Comparison of ENCODE assay signal across 11 cellular contexts in the genomic region with DNA sequence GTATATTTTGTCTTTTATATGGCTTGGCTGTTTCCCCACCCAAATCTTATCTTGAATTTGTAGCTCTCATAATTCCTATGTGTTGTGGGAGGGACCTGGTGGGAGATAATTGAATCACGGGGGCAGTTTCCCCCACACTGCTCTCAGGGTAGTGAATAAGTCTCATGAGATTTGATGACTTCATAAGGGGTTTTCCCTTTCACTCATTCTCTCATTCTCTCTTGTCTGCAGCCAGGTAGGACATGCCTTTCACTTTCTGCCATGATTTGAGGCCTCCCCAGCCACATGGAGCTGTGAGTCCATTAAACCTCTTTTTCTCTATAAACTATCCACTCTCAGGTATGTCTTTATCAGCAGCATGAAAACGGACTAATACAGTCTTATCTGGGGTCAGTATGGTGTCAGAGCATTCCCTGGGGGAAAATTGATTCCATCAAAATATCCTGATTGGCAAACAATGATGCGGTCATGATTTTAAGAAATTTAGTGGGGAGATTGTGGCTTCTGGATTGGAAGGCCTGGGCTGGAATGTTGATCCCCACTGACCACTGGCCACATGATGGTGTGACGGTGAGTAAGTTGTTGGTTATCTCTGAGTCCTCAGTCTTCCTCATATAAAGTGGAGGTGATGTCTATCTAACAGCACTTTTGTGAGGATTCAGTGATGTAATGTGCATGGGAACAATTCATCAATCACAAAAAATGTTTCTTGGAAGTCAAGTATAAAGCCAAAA. TPM values are rescaled to one million over a fixed set of nuclear protein-coding genes. Genes with fewer than 3 reads are reported as not detected.
DNase-seq lines count a peak whose midpoint lies in the region; ATAC-seq, FAIRE-seq and TF ChIP-seq lines count a peak whose summit lies in the region.
"Had no signal": no experiment of that assay in that cellular context is flagged by ENCODE, and none has a peak within 500 bp of the region (broad histone marks: within the 10 kb centered on the region; RNA-seq: fewer than 3 reads in every experiment).

No MANE protein-coding gene starts in this region.

- RAD21 ChIA-PET in GM12878 (lab: Charles Lee; ENCODE audit: unreplicated experiment): interaction anchor here (1.3 to 4.6 kb wide), 7 partner anchors 13 to 303 kb away, joined by 3 to 40 read pairs (median 7); a partner anchor contains a TSS

- no peak overlapping the region for H3K4me3 ChIP-seq in BLaER1
- H3K4me3 ChIP-seq in GM12878: no peak overlapping the region
- H3K4me3 ChIP-seq in right cardiac atrium (ENCODE audit: low read length): no peak overlapping the region
- H3K4me3 ChIP-seq: ascending aorta had no signal

- SMC1A ChIA-PET in GM12878 (lab: Charles Lee; ENCODE audit: uncharacterized antibody, unreplicated experiment): interaction anchor here (0.8 to 3.1 kb wide), 7 partner anchors 9 to 126 kb away, joined by 3 to 28 read pairs (median 4); no protein-coding TSS in a partner anchor

- H3K4me1 ChIP-seq in BLaER1 (peaks cover 46% of the 10 kb centered on the region), GM12878 (ENCODE audit: control insufficient read depth, insufficient read depth, low read length) (peaks cover 8% of the 10 kb centered on the region; the same call in 1 of the 2 replicates), right cardiac atrium (ENCODE audit: control insufficient read depth, insufficient read depth, low read length) (peaks cover 5% of the 10 kb centered on the region)
- H3K4me1 ChIP-seq: ascending aorta had no signal

- TF ChIP-seq CTCF in GM12878 (IDR thresholded peaks at IDR 0.05 in 2 of 3, conservative IDR thresholded peaks at IDR 0.05 in 1 of 3; ENCODE audit: control insufficient read depth in 2 of 3, extremely low read depth in 1 of 3, insufficient read depth in 1 of 3, low read depth in 3 of 3, low read length in 3 of 3): no peak

- TF ChIP-seq RAD21 in GM12878 (IDR thresholded peaks at IDR 0.05; ENCODE audit: insufficient read depth, low read depth, low read length): no peak

- no peak overlapping the region for H3K27ac ChIP-seq in BLaER1
- no peak overlapping the region for H3K27ac ChIP-seq in GM12878 (ENCODE audit: control insufficient read depth, insufficient read depth)
- no peak overlapping the region for H3K27ac ChIP-seq in right cardiac atrium (ENCODE audit: low read length)
- H3K27ac ChIP-seq: ascending aorta had no signal

- ATAC-seq in GM19372 (IDR thresholded peaks at IDR 0.05; ENCODE audit: low read depth, unreplicated experiment) (peak; percentile 60), HG03280 (IDR thresholded peaks at IDR 0.05; ENCODE audit: unreplicated experiment) (peak; percentile 57), GM12878 (peak; percentile 89), right cardiac atrium (no peak)

- H3K9me3 ChIP-seq in BLaER1 (peaks cover 5% of the 10 kb centered on the region), GM12878 (replicated peaks; ENCODE audit: control insufficient read depth, insufficient read depth, low read length) (no peaks in the 10 kb centered on the region; the same call in 1 of the 3 replicates), right cardiac atrium (ENCODE audit: control insufficient read depth, low read length) (no peaks in the 10 kb centered on the region)
- H3K9me3 ChIP-seq: ascending aorta had no signal

- H3K79me2 ChIP-seq in GM12878 (ENCODE audit: control insufficient read depth, insufficient read depth, low read length): no peaks in the 10 kb centered on the region

- H2AFZ ChIP-seq in GM12878 (ENCODE audit: control insufficient read depth, low read depth, low read length): no peak overlapping the region; the same call in 1 of the 2 replicates

- in situ Hi-C loops in GM12878 (cut with MboI): no loop called here

- H3K27me3 ChIP-seq in BLaER1: no peaks in the 10 kb centered on the region
- H3K27me3 ChIP-seq in GM12878 (replicated peaks in 1 of 2; ENCODE audit: control insufficient read depth in 2 of 2, insufficient read depth in 2 of 2, low read length in 1 of 2): no peaks in the 10 kb centered on the region
- no peaks in the 10 kb centered on the region for H3K27me3 ChIP-seq in right cardiac atrium (ENCODE audit: control insufficient read depth, insufficient read depth)
- H3K27me3 ChIP-seq: ascending aorta had no signal

- TF ChIP-seq POLR2A in GM12878 (IDR thresholded peaks at IDR 0.05; ENCODE audit: low read depth, low read length): no peak

- H3K9ac ChIP-seq in BLaER1 (no peak overlapping the region), GM12878 (ENCODE audit: control insufficient read depth, insufficient read depth, low read length) (no peak overlapping the region)

- 49% methylated on average over 4 of the region's 4 CpGs for WGBS in GM12878 (ENCODE audit: insufficient coverage, insufficient replicate concordance, low lambda C conversion rate, missing lambda C conversion rate)
- WGBS in right cardiac atrium: 63% methylated on average over 4 of the region's 4 CpGs

- CTCF ChIA-PET in GM12878 (lab: Yijun Ruan, JAX): interaction anchor here (0.8 to 3.2 kb wide), 5 partner anchors 8 to 106 kb away, joined by 3 to 33 read pairs (median 4); a partner anchor contains a TSS

- H3K4me2 ChIP-seq in BLaER1 (peak overlapping the region; percentile 13; the same call in 1 of the 2 replicates), GM12878 (ENCODE audit: control insufficient read depth, insufficient read depth) (no peak overlapping the region)

- POLR2A ChIA-PET in GM12878 (lab: Charles Lee): interaction anchor here (1.0 to 1.5 kb wide), 3 partner anchors 22 to 27 kb away, joined by 3 to 4 read pairs (median 4); no protein-coding TSS in a partner anchor

- FAIRE-seq in GM12878 (lab: Jason Lieb, UNC): no peak

- H4K20me1 ChIP-seq in BLaER1 (no peaks in the 10 kb centered on the region), GM12878 (ENCODE audit: control insufficient read depth, insufficient read depth) (no peaks in the 10 kb centered on the region)

- TSS peak; percentile 82 for BruUV-seq in GM12878 (replicated peaks; lab: Mats Ljungman, UMichigan)

- DNase-seq in GM12878 (ENCODE audit: low read depth, low spot score) (peak; percentile 64), cortex of kidney (lab: John Stamatoyannopoulos, UW) (no peak), NCI-H2081 (lab: John Stamatoyannopoulos, UW) (no peak), NCI-H510A treated with DMSO at 0.1 percent for 48 hours (lab: John Stamatoyannopoulos, UW) (no peak), right cardiac atrium (no peak)
- DNase-seq: head of caudate nucleus, SHP77 had no signal

- intact Hi-C loops in GM12878 (cut with micrococcal nuclease; ENCODE audit: unreplicated experiment) (loop anchor here (2.0 kb wide), 1 partner anchor 22 kb away; no protein-coding TSS in a partner anchor), right cardiac atrium (cut with DNase I) (loop anchor here in 3 of 4 donors (10.0 kb wide), 2 partner anchors 92 to 102 kb away; no protein-coding TSS in a partner anchor)

- no peaks in the 10 kb centered on the region for H3K36me3 ChIP-seq in BLaER1
- no peaks in the 10 kb centered on the region for H3K36me3 ChIP-seq in GM12878 (ENCODE audit: control insufficient read depth in 2 of 2, insufficient read depth in 2 of 2, low read length in 1 of 2)
- H3K36me3 ChIP-seq: ascending aorta had no signal

- TF ChIP-seq EP300 in GM12878 (IDR thresholded peaks at IDR 0.05; ENCODE audit: borderline replicate concordance in 1 of 2, control insufficient read depth in 1 of 2, low read depth in 2 of 2, low read length in 2 of 2): no peak

TF ChIP-seq in GM12878, 131 proteins besides CTCF, POLR2A, EP300 and RAD21 (continues in another document):
- 0 out of 2 replicates have a peak, but pooled peaks have one; percentile 27 for TF ChIP-seq IKZF1 (conservative IDR thresholded peaks at IDR 0.05)
- no peak for TF ChIP-seq ZZZ3 (IDR thresholded peaks at IDR 0.05; ENCODE audit: control insufficient read depth, insufficient read length, low read depth)
- 0 out of 2 replicates have a peak, but pooled peaks have one; percentile 68 for TF ChIP-seq CBX5 (IDR thresholded peaks at IDR 0.05; ENCODE audit: low read depth)
- TF ChIP-seq, protein P1, sequence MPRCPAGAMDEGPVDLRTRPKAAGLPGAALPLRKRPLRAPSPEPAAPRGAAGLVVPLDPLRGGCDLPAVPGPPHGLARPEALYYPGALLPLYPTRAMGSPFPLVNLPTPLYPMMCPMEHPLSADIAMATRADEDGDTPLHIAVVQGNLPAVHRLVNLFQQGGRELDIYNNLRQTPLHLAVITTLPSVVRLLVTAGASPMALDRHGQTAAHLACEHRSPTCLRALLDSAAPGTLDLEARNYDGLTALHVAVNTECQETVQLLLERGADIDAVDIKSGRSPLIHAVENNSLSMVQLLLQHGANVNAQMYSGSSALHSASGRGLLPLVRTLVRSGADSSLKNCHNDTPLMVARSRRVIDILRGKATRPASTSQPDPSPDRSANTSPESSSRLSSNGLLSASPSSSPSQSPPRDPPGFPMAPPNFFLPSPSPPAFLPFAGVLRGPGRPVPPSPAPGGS (IDR thresholded peaks at IDR 0.05; ENCODE audit: borderline replicate concordance, insufficient read depth, low read depth, low read length, poor library complexity, severe bottlenecking): peak; percentile 90
- no peak for TF ChIP-seq TBL1XR1 (IDR thresholded peaks at IDR 0.05; ENCODE audit: low read depth, low read length)

RNA-seq across cellular contexts. Expression of a gene that starts 27.5 kb away (rescaled TPM):
- total RNA-seq in GM12878 (2013; cell fraction: nucleolus; rRNA removed): 583 and 599 TPM in 2 replicates
- total RNA-seq in GM12878 (2014; rRNA removed): 121 and 123 TPM in 2 replicates
- total RNA-seq in GM12878 (2014; rRNA removed; fragmentation: Illumina TruSeq; extraction: Trizol): 99.9 and 134 TPM in 2 replicates
- 82.4 and 99.4 TPM in 2 replicates for total RNA-seq in GM12878 (2021)
- polyA plus RNA-seq in GM12878 (2011; ENCODE audit: low read depth): 83.0 TPM
- polyA plus RNA-seq in GM12878 (2011; rRNA removed): 199 and 280 TPM in 2 replicates
- polyA plus RNA-seq in GM12878 (2011; cell fraction: cytosol; rRNA removed): 62.8 and 75.6 TPM in 2 replicates
- polyA plus RNA-seq in GM12878 (2011; cell fraction: nucleus; rRNA removed): 410 and 447 TPM in 2 replicates
- polyA plus RNA-seq in GM12878 (2012): 87.9 and 91.2 TPM in 2 replicates
- 54.8 and 70.4 TPM in 2 replicates for polyA plus RNA-seq in GM12878 (2014; fragmentation: Illumina TruSeq; extraction: Trizol)
- 10 to 100 TPM; 47.1 to 62.3 TPM for polyA plus RNA-seq in GM12878 (2014; fragmentation: Nextera tagmentation; extraction: Ambion mirVana)
- polyA plus RNA-seq in GM12878 (2014; rRNA removed): 90.2 and 90.8 TPM in 2 replicates
- polyA plus RNA-seq in GM12878 (2016; fragmentation: Nextera tagmentation; extraction: Ambion mirVana): 100 to 1,000 TPM in 1 of 2 experiments, 10 to 100 TPM in 1; 95.1 to 101 TPM
- 107 and 137 TPM in 2 replicates for polyA minus RNA-seq in GM12878 (2011; rRNA and poly(A)+ RNA removed)
- 87.7 and 99.2 TPM in 2 replicates for polyA minus RNA-seq in GM12878 (2011; cell fraction: cytosol; rRNA and poly(A)+ RNA removed)
- polyA minus RNA-seq in GM12878 (2011; cell fraction: nucleus; rRNA and poly(A)+ RNA removed): 344 and 435 TPM in 2 replicates
- 10 to 100 TPM; 56.5 to 90.9 (median 61.6) TPM for total RNA-seq in right cardiac atrium
- 41.1 TPM for polyA plus RNA-seq in right cardiac atrium

Comparison
In these comparisons a context has a peak if more than half of its experiments do, and no peak if none do; other contexts are left out.
1. ATAC-seq: peak in GM19372 (single experiment), HG03280 (single experiment) and GM12878 (single experiment); none in right cardiac atrium (0 of 2).